In the genomic region with DNA sequence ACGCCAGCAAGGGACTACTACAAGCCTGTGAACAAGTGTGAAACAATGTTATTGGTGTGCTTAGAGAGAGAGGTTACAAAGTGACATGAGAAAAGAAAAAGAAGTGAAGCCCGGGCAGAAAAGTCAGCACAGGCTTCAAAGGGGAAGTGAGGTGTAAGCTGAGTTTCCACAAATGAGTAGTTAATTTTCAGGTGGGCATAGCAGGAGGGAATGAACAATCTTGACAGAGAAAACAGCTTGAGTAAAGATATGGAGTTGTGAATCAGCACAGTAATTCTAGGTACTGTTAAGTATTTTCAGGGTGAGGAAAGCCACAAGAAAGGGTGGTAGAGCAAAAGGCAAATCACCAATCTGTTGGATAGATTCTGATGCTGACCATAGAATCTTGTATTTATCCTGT, we compare ENCODE assay signal across 9 cellular contexts. TPM values are rescaled to one million over a fixed set of nuclear protein-coding genes. Genes with fewer than 3 reads are reported as not detected.
DNase-seq lines count a peak whose midpoint lies in the region; ATAC-seq, FAIRE-seq and TF ChIP-seq lines count a peak whose summit lies in the region.
"Had no signal": no experiment of that assay in that cellular context is flagged by ENCODE, and none has a peak within 500 bp of the region (broad histone marks: within the 10 kb centered on the region; RNA-seq: fewer than 3 reads in every experiment).

No MANE protein-coding gene starts in this region.

- H3K4me3 ChIP-seq in pancreas (no peak overlapping the region), tibial artery (no peak overlapping the region)

- TF ChIP-seq CTCF in GM20000 (IDR thresholded peaks at IDR 0.05; ENCODE audit: extremely low read depth, missing control alignments): no peak
- TF ChIP-seq CTCF in pancreas (IDR thresholded peaks at IDR 0.05): no peak
- TF ChIP-seq CTCF in tibial artery (IDR thresholded peaks at IDR 0.05): no peak

- no peaks in the 10 kb centered on the region for H3K9me3 ChIP-seq in pancreas
- H3K9me3 ChIP-seq in tibial artery: no peaks in the 10 kb centered on the region

- H3K36me3 ChIP-seq in pancreas: no peaks in the 10 kb centered on the region
- H3K36me3 ChIP-seq in tibial artery: no peaks in the 10 kb centered on the region

- FAIRE-seq in pancreas (lab: Jason Lieb, UNC): no peak

- H3K4me1 Mint-ChIP-seq in activated T-helper 17 cell treated with anti-CD3 and anti-CD28 coated beads, Interleukin-2, amount 50 U/mL, for 72 hours: peaks cover 11% of the 10 kb centered on the region

- intact Hi-C loops in pancreas (cut with DNase I) (no loop called here), tibial artery (cut with DNase I; ENCODE audit: low total_unique reads) (no loop called here)

- H3K27me3 ChIP-seq in pancreas (peaks cover 0 to 6% (median 0%) of the 10 kb centered on the region in 4 donors), tibial artery (no peaks in the 10 kb centered on the region)

- no peak overlapping the region for H3K27ac ChIP-seq in pancreas
- H3K27ac ChIP-seq in tibial artery: no peak overlapping the region

- no peaks in the 10 kb centered on the region for H3K36me3 Mint-ChIP-seq in activated T-helper 17 cell treated with anti-CD3 and anti-CD28 coated beads, Interleukin-2, amount 50 U/mL, for 72 hours (ENCODE audit: low read depth)

- H3K27ac Mint-ChIP-seq in activated T-helper 17 cell treated with anti-CD3 and anti-CD28 coated beads, Interleukin-2, amount 50 U/mL, for 72 hours: no peak overlapping the region
- H3K27ac Mint-ChIP-seq: T-helper 1 cell treated with Interleukin-12 subunit alpha and Interleukin-12 subunit beta and Interleukin-4 antibody, amounts not matched to agents 30 μg/mL and 1 μg/mL, for 36 hours had no signal

- H3K9me3 Mint-ChIP-seq in activated T-helper 17 cell treated with anti-CD3 and anti-CD28 coated beads, Interleukin-2, amount 50 U/mL, for 72 hours: no peaks in the 10 kb centered on the region
- H3K9me3 Mint-ChIP-seq: T-helper 1 cell treated with Interleukin-12 subunit alpha and Interleukin-12 subunit beta and Interleukin-4 antibody, amounts not matched to agents 30 μg/mL and 1 μg/mL, for 36 hours had no signal

- WGBS in pancreas, 2 donors: 68 to 77% methylated on average over 2 of the region's 2 CpGs

- H3K27me3 Mint-ChIP-seq in activated T-helper 17 cell treated with anti-CD3 and anti-CD28 coated beads, Interleukin-2, amount 50 U/mL, for 72 hours: peaks cover under 1% of the 10 kb centered on the region

- ATAC-seq in GM18858 (IDR thresholded peaks at IDR 0.05; ENCODE audit: unreplicated experiment) (peak; percentile 56), HG03095 (IDR thresholded peaks at IDR 0.05; ENCODE audit: unreplicated experiment) (peak; percentile 43), pancreas (no peak)
- ATAC-seq in activated T-helper 17 cell treated with anti-CD3 and anti-CD28 coated beads, Interleukin-2, amount 50 U/mL, for 72 hours (replicated peaks): peak; percentile 65

- no peak overlapping the region for H3K4me3 Mint-ChIP-seq in activated T-helper 17 cell treated with anti-CD3 and anti-CD28 coated beads, Interleukin-2, amount 50 U/mL, for 72 hours
- H3K4me3 Mint-ChIP-seq: T-helper 1 cell treated with Interleukin-12 subunit alpha and Interleukin-12 subunit beta and Interleukin-4 antibody, amounts not matched to agents 30 μg/mL and 1 μg/mL, for 36 hours had no signal

- DNase-seq in GM20000 (ENCODE audit: low spot score) (peak; percentile 49), COR-L47 (lab: John Stamatoyannopoulos, UW) (no peak), pancreas (no peak), tibial artery (no peak)
- DNase-seq: NCI-H2227 treated with DMSO at 0.1 percent for 48 hours had no signal

- peaks cover 0 to 4% (median 2%) of the 10 kb centered on the region in 3 donors for H3K4me1 ChIP-seq in pancreas
- H3K4me1 ChIP-seq in tibial artery: peaks cover 0 to 18% (median 5%) of the 10 kb centered on the region in 4 donors

RNA-seq across cellular contexts. Expression of a gene that starts 4.3 kb away (rescaled TPM):
- total RNA-seq in activated T-helper 17 cell treated with anti-CD3 and anti-CD28 coated beads, Interleukin-2, amount 50 U/mL, for 72 hours: 1 to 10 TPM; 1.3 to 8.5 TPM
- 1 to 10 TPM in 1 of 6 donors, under 1 TPM in 5; 0.03 to 1.1 (median 0.26) TPM for total RNA-seq in pancreas
- polyA plus RNA-seq in pancreas: under 1 TPM; 0.04 to 0.07 TPM

Comparison
In these comparisons a context has a peak if more than half of its experiments do, and no peak if none do; other contexts are left out.
1. ATAC-seq: peak in GM18858 (single experiment), HG03095 (single experiment) and activated T-helper 17 cell treated with anti-CD3 and anti-CD28 coated beads, Interleukin-2, amount 50 U/mL, for 72 hours (single experiment); none in pancreas (0 of 4).